15 cellular contexts compared by ENCODE assay signal in the genomic region with DNA sequence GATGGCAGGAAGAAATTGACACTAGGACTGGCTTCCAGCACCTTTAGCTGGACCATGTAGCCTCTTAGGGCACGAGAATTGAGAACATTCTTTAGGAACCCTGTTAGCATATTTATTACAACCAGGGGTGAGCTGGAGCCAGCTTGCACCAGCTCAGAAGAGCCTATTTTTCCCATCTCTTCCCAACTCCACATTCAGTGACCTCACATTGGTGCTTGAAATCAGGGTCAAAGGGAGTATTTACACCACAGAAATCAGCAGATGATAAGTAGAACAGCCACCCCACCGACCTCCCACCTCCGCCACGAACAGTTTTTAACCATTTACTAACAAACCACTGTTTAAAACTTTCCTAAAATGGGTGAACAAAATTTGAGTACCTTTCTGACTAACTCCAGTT.
DNase-seq lines count a peak whose midpoint lies in the region; ATAC-seq and TF ChIP-seq lines count a peak whose summit lies in the region.
"Had no signal": no experiment of that assay in that cellular context is flagged by ENCODE, and none has a peak within 500 bp of the region (broad histone marks: within the 10 kb centered on the region; RNA-seq: fewer than 3 reads in every experiment).

No MANE protein-coding gene starts in this region.

- H3K4me3 ChIP-seq in colonic mucosa (no peak overlapping the region), neural cell (ENCODE audit: low read length) (no peak overlapping the region), tibial artery (no peak overlapping the region)
- H3K4me3 ChIP-seq: K562, smooth muscle cell had no signal

- DNase-seq in colonic mucosa, result no peak
- DNase-seq in tibial artery, result no peak
- DNase-seq in dermis blood vessel endothelial cell, result no peak
- no peak for DNase-seq in activated CD4-positive, alpha-beta T cell treated with anti-CD3 and anti-CD28 coated beads for 48 hours
- no peak for DNase-seq in stimulated activated CD4-positive, alpha-beta T cell treated with anti-CD3 and anti-CD28 coated beads, Interleukin-1b, Interleukin-23, amount 100 ng/mL, for 48 hours
- DNase-seq: immature natural killer cell; NCI-H1048; NK-92 treated with Interleukin-12 subunit alpha and Interleukin-12 subunit beta, amount 100 ng/mL, for 24 hours; RPMI8226 had no signal

- intact Hi-C loops in colonic mucosa (cut with DNase I) (no loop called here), tibial artery (cut with DNase I; ENCODE audit: low total_unique reads) (loop anchor here (10.0 kb wide), 1 partner anchor 544 kb away; no protein-coding TSS in a partner anchor)

- ATAC-seq in HG03159 (IDR thresholded peaks at IDR 0.05; ENCODE audit: unreplicated experiment), result peak; percentile 7
- ATAC-seq: activated T-helper 17 cell treated with anti-CD3 and anti-CD28 coated beads, Interleukin-2, amount 50 U/mL, for 72 hours had no signal

- H3F3A ChIP-seq in neural cell (ENCODE audit: insufficient read depth, low read length, poor library complexity, severe bottlenecking), result no peaks in the 10 kb centered on the region

- H3K36me3 ChIP-seq in colonic mucosa (no peaks in the 10 kb centered on the region), neural cell (ENCODE audit: insufficient read depth, low read length) (no peaks in the 10 kb centered on the region), tibial artery (no peaks in the 10 kb centered on the region)

- TF ChIP-seq EP300 in neural cell (conservative IDR thresholded peaks at IDR 0.05; ENCODE audit: poor library complexity, severe bottlenecking), result no peak

- H3K79me2 ChIP-seq in neural cell (replicated peaks; ENCODE audit: insufficient read depth, low read length), result no peaks in the 10 kb centered on the region

- no peaks in the 10 kb centered on the region for H3K27me3 ChIP-seq in colonic mucosa
- H3K27me3 ChIP-seq in neural cell (ENCODE audit: insufficient read depth, low read depth, low read length), result no peaks in the 10 kb centered on the region
- no peaks in the 10 kb centered on the region for H3K27me3 ChIP-seq in tibial artery

- H4K20me1 ChIP-seq in neural cell (ENCODE audit: insufficient read depth), result no peaks in the 10 kb centered on the region

- no peak overlapping the region for H2AFZ ChIP-seq in neural cell (ENCODE audit: low read depth, low read length)

- TF ChIP-seq CTCF in colonic mucosa (IDR thresholded peaks at IDR 0.05) (no peak), neural cell (IDR thresholded peaks at IDR 0.05; ENCODE audit: poor library complexity, severe bottlenecking) (no peak), tibial artery (IDR thresholded peaks at IDR 0.05) (no peak)

- no peaks in the 10 kb centered on the region for H3K9me2 ChIP-seq in neural cell (ENCODE audit: insufficient read depth, low read length)

- H3K27ac ChIP-seq in colonic mucosa (peak overlapping the region; percentile 30), neural cell (ENCODE audit: low read length) (peak overlapping the region; percentile 17), tibial artery (peak overlapping the region; percentile 84 to 87)
- H3K27ac ChIP-seq: HL-60 had no signal

- no peaks in the 10 kb centered on the region for H3K4me1 ChIP-seq in colonic mucosa
- H3K4me1 ChIP-seq in tibial artery, result peaks cover 0 to 54% (median 32%) of the 10 kb centered on the region in 4 donors

- no peak for TF ChIP-seq RAD21 in neural cell (conservative IDR thresholded peaks at IDR 0.05)

- H3K9ac ChIP-seq in colonic mucosa (ENCODE audit: low read depth in 2 of 2, low read length in 2 of 2), result no peak overlapping the region
- H3K9ac ChIP-seq in neural cell (ENCODE audit: low read length), result no peak overlapping the region

- no peak overlapping the region for H3K4me2 ChIP-seq in neural cell (ENCODE audit: low read length)

- H3K9me3 ChIP-seq in colonic mucosa (no peaks in the 10 kb centered on the region), neural cell (ENCODE audit: low read length) (no peaks in the 10 kb centered on the region), tibial artery (no peaks in the 10 kb centered on the region)

TF ChIP-seq in neural cell, 6 proteins besides CTCF, POLR2A, EP300 and RAD21:
- TF ChIP-seq POLR2AphosphoS5 (IDR thresholded peaks at IDR 0.05), result no peak
- TF ChIP-seq MXI1 (conservative IDR thresholded peaks at IDR 0.05; ENCODE audit: poor library complexity, severe bottlenecking), result no peak
- TF ChIP-seq EZH2 (IDR thresholded peaks at IDR 0.05; ENCODE audit: borderline replicate concordance, insufficient read depth, low read length, poor library complexity, severe bottlenecking), result no peak
- TF ChIP-seq, protein P1, sequence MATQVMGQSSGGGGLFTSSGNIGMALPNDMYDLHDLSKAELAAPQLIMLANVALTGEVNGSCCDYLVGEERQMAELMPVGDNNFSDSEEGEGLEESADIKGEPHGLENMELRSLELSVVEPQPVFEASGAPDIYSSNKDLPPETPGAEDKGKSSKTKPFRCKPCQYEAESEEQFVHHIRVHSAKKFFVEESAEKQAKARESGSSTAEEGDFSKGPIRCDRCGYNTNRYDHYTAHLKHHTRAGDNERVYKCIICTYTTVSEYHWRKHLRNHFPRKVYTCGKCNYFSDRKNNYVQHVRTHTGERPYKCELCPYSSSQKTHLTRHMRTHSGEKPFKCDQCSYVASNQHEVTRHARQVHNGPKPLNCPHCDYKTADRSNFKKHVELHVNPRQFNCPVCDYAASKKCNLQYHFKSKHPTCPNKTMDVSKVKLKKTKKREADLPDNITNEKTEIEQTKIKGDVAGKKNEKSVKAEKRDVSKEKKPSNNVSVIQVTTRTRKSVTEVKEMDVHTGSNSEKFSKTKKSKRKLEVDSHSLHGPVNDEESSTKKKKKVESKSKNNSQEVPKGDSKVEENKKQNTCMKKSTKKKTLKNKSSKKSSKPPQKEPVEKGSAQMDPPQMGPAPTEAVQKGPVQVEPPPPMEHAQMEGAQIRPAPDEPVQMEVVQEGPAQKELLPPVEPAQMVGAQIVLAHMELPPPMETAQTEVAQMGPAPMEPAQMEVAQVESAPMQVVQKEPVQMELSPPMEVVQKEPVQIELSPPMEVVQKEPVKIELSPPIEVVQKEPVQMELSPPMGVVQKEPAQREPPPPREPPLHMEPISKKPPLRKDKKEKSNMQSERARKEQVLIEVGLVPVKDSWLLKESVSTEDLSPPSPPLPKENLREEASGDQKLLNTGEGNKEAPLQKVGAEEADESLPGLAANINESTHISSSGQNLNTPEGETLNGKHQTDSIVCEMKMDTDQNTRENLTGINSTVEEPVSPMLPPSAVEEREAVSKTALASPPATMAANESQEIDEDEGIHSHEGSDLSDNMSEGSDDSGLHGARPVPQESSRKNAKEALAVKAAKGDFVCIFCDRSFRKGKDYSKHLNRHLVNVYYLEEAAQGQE (IDR thresholded peaks at IDR 0.05; ENCODE audit: borderline replicate concordance), result no peak
- TF ChIP-seq SMC3 (conservative IDR thresholded peaks at IDR 0.05; ENCODE audit: poor library complexity), result no peak
- no peak for TF ChIP-seq TAF1 (IDR thresholded peaks at IDR 0.05; ENCODE audit: low read depth)

Comparison
In these comparisons a context has a peak if more than half of its experiments do, and no peak if none do; other contexts are left out.
1. H3K27ac ChIP-seq: peak in every context shown above with its lines; median percentile 86 in tibial artery; 30 in colonic mucosa; 17 in neural cell.